In genomic region chr11:71453021-71453910, GRCh38 we compare ENCODE assay signal across 8 cellular contexts. TPM values are rescaled to one million over a fixed set of nuclear protein-coding genes. Genes with fewer than 3 reads are reported as not detected.
DNase-seq lines count a peak whose midpoint lies in the region; FAIRE-seq and TF ChIP-seq lines count a peak whose summit lies in the region.

Gene NADSYN1, plus strand, starts transcription at chr11:71453203. Its CDS starts 94 bp downstream, at chr11:71453297.

- H3K4me1 ChIP-seq in HAP-1: peaks cover 26% of the 10 kb centered on the region
- peaks cover 53 to 58% of the 10 kb centered on the region in 2 experiments for H3K4me1 ChIP-seq in neutrophil (ENCODE audit: control insufficient read depth in 1 of 2, insufficient read depth in 1 of 2, low read depth in 1 of 2, low read length in 1 of 2)

- H3K27me3 ChIP-seq in HAP-1 (ENCODE audit: low read depth) (no peaks in the 10 kb centered on the region), neutrophil (no peaks in the 10 kb centered on the region)

- TF ChIP-seq CTCF in neutrophil (IDR thresholded peaks at IDR 0.05) (peak; percentile 9), subcutaneous adipose tissue (IDR thresholded peaks at IDR 0.05; ENCODE audit: low read depth) (no peak)

- in situ Hi-C loops in HAP-1 (cut with MboI; ENCODE audit: low sequenced_read_pairs) (no loop called here), SK-MEL-5 (cut with HindIII; ENCODE audit: low pct_unique_long_range_greater_than_20kb, low sequenced_read_pairs) (no loop called here)

- H3K4me3 ChIP-seq in HAP-1: peak within 1 kb of the TSS; percentile 94
- H3K4me3 ChIP-seq in neutrophil (ENCODE audit: low read depth in 1 of 2, low read length in 1 of 2): peak within 1 kb of the TSS; percentile 93 to 98

- H3K27ac ChIP-seq in neutrophil: peak within 1 kb of the TSS; percentile 93

- H3K9me3 ChIP-seq in HAP-1 (no peaks in the 10 kb centered on the region), neutrophil (no peaks in the 10 kb centered on the region)

- H3K36me3 ChIP-seq in HAP-1 (replicated peaks) (peaks cover 22% of the 10 kb centered on the region), neutrophil (peaks cover 37% of the 10 kb centered on the region)

- no peak for FAIRE-seq in frontal cortex (lab: Jason Lieb, UNC)

- DNase-seq in Daoy (ENCODE audit: low read depth): peak; percentile 98
- peak; percentile 89 to 98 for DNase-seq in HAP-1 (ENCODE audit: low spot score in 2 of 2)
- DNase-seq in NAMALWA (ENCODE audit: low spot score): peak; percentile 93
- DNase-seq in SK-MEL-5 (ENCODE audit: low read depth, low spot score): peak; percentile 100
- peak; percentile 96 for DNase-seq in activated naive CD4-positive, alpha-beta T cell treated with Interleukin-2 at 50 U/mL for 16 hours
- peak; percentile 96 to 98 for DNase-seq in frontal cortex (ENCODE audit: low spot score in 2 of 2)

RNA-seq across cellular contexts. Expression of gene NADSYN1, which starts in this region (rescaled TPM):
- total RNA-seq in Daoy (2014; rRNA removed; shearing (Covaris generic)): 21.1 and 34.9 TPM in 2 replicates
- 127 and 130 TPM in 2 replicates for total RNA-seq in SK-MEL-5 (2014; rRNA removed; shearing (Covaris generic))
- 76.4 and 80.0 TPM in 2 replicates for polyA plus RNA-seq in SK-MEL-5 (2015; cell fraction: cytosol; rRNA removed)
- polyA plus RNA-seq in SK-MEL-5 (2015; cell fraction: nucleus; rRNA removed): 715 and 746 TPM in 2 replicates
- total RNA-seq in frontal cortex (20.0 TPM), subcutaneous adipose tissue (10 to 100 TPM; 44.0 to 79.1 (median 57.3) TPM)

Comparison
In these comparisons a context has a peak if more than half of its experiments do, and no peak if none do; other contexts are left out.
1. Peak in every context shown above with its lines: DNase-seq, H3K4me3 ChIP-seq and H3K27ac ChIP-seq.